Comparison of ENCODE assay signal across 8 cellular contexts in genomic region chr12:95215925-95216324, GRCh38. TPM values are rescaled to one million over a fixed set of nuclear protein-coding genes. Genes with fewer than 3 reads are reported as not detected.
DNase-seq lines count a peak whose midpoint lies in the region; ATAC-seq and TF ChIP-seq lines count a peak whose summit lies in the region.

No MANE protein-coding gene starts in this region.

- POLR2A ChIA-PET in MCF 10A (lab: Yijun Ruan, JAX): interaction anchor here (0.6 to 21.4 kb wide), 18 partner anchors 9 to 349 kb away, joined by 3 to 1056 read pairs (median 6); partner anchors contain the start of genes METAP2 and NR2C1

- peak overlapping the region; percentile 84 for H3K4me3 Mint-ChIP-seq in MCF 10A (ENCODE audit: unreplicated experiment)
- H3K4me3 Mint-ChIP-seq in mesothelial cell of epicardium: peak overlapping the region; percentile 91

- intact Hi-C loops in MCF 10A (cut with micrococcal nuclease) (loop anchor here (1.0 to 5.0 kb wide), 4 partner anchors 12 to 121 kb away; no protein-coding TSS in a partner anchor), posterior vena cava (cut with DNase I) (no loop called here)

- H3K4me3 ChIP-seq in GM12864 (ENCODE audit: low read depth, low read length): peak overlapping the region; percentile 73

- H3K27ac Mint-ChIP-seq in MCF 10A (ENCODE audit: low read depth, unreplicated experiment): peak overlapping the region; percentile 90
- H3K27ac Mint-ChIP-seq in mesothelial cell of epicardium: peak overlapping the region; percentile 98

- no peak for TF ChIP-seq CTCF in GM12864 (IDR thresholded peaks at IDR 0.05; ENCODE audit: low read depth, low read length, missing control alignments)
- no peak for TF ChIP-seq CTCF in MCF 10A (IDR thresholded peaks at IDR 0.05; ENCODE audit: unreplicated experiment)
- no peak for TF ChIP-seq CTCF in mesothelial cell of epicardium (IDR thresholded peaks at IDR 0.05; ENCODE audit: unreplicated experiment)

- no peaks in the 10 kb centered on the region for H3K9me3 Mint-ChIP-seq in MCF 10A (ENCODE audit: unreplicated experiment)
- H3K9me3 Mint-ChIP-seq in mesothelial cell of epicardium: no peaks in the 10 kb centered on the region

- H3K27me3 Mint-ChIP-seq in MCF 10A (ENCODE audit: insufficient read depth, unreplicated experiment) (no peaks in the 10 kb centered on the region), mesothelial cell of epicardium (ENCODE audit: low read depth) (no peaks in the 10 kb centered on the region)

- DNase-seq in GM12864 (ENCODE audit: low read depth): no peak
- peak; percentile 47 for DNase-seq in MV-4-11 (lab: John Stamatoyannopoulos, UW)
- DNase-seq in MCF 10A (ENCODE audit: unreplicated experiment): peak; percentile 75
- DNase-seq in mesothelial cell of epicardium (ENCODE audit: low spot score in 2 of 2, unreplicated experiment in 2 of 2): no peak
- no peak for DNase-seq in activated CD8-positive, alpha-beta memory T cell treated with anti-CD3 and anti-CD28 coated beads, Interleukin-2, amount 50 U/mL, for 48 hours
- no peak for DNase-seq in NCI-H128 (lab: John Stamatoyannopoulos, UW; ENCODE audit: unreplicated experiment)
- DNase-seq in posterior vena cava (ENCODE audit: low spot score): no peak

- BruUV-seq in MCF 10A (replicated peaks; lab: Mats Ljungman, UMichigan): no TSS peak

- ATAC-seq in HG03439 (IDR thresholded peaks at IDR 0.05; ENCODE audit: unreplicated experiment): no peak

- H3K4me1 Mint-ChIP-seq in MCF 10A (ENCODE audit: insufficient read depth, unreplicated experiment): peaks cover 18% of the 10 kb centered on the region
- peaks cover 44% of the 10 kb centered on the region for H3K4me1 Mint-ChIP-seq in mesothelial cell of epicardium

- CTCF ChIA-PET in MCF 10A (lab: Yijun Ruan, JAX): interaction anchor here (0.9 to 4.4 kb wide), 7 partner anchors 10 to 99 kb away, joined by 3 to 50 read pairs (median 10); no protein-coding TSS in a partner anchor

- H3K36me3 Mint-ChIP-seq in MCF 10A (ENCODE audit: insufficient read depth, unreplicated experiment) (no peaks in the 10 kb centered on the region), mesothelial cell of epicardium (peaks cover under 1% of the 10 kb centered on the region)

RNA-seq across cellular contexts. Expression of gene FGD6, which starts 1.3 kb away (rescaled TPM):
- total RNA-seq in MCF 10A (2022) (17.2 and 25.1 TPM in 2 replicates), mesothelial cell of epicardium (17.5 to 18.2 TPM (median 18.0 TPM) in 3 replicates), posterior vena cava (10 to 100 TPM in 1 of 2 donors, 1 to 10 TPM in 1; 7.4 to 11.4 TPM)

RNA-seq across cellular contexts. Expression of gene VEZT, which starts 1.7 kb away (rescaled TPM):
- total RNA-seq in MCF 10A (2022): 88.1 and 107 TPM in 2 replicates
- 107 to 110 TPM (median 107 TPM) in 3 replicates for total RNA-seq in mesothelial cell of epicardium
- 10 to 100 TPM; 58.7 to 76.6 TPM for total RNA-seq in posterior vena cava

Comparison
In these comparisons a context has a peak if more than half of its experiments do, and no peak if none do; other contexts are left out.
1. DNase-seq: peak in MV-4-11 (single experiment) and MCF 10A (single experiment); none in GM12864 (single experiment), mesothelial cell of epicardium (0 of 2), activated CD8-positive, alpha-beta memory T cell treated with anti-CD3 and anti-CD28 coated beads, Interleukin-2, amount 50 U/mL, for 48 hours (single experiment), NCI-H128 (single experiment) and posterior vena cava (single experiment).